1 cellular context compared by ENCODE assay signal in the genomic region with DNA sequence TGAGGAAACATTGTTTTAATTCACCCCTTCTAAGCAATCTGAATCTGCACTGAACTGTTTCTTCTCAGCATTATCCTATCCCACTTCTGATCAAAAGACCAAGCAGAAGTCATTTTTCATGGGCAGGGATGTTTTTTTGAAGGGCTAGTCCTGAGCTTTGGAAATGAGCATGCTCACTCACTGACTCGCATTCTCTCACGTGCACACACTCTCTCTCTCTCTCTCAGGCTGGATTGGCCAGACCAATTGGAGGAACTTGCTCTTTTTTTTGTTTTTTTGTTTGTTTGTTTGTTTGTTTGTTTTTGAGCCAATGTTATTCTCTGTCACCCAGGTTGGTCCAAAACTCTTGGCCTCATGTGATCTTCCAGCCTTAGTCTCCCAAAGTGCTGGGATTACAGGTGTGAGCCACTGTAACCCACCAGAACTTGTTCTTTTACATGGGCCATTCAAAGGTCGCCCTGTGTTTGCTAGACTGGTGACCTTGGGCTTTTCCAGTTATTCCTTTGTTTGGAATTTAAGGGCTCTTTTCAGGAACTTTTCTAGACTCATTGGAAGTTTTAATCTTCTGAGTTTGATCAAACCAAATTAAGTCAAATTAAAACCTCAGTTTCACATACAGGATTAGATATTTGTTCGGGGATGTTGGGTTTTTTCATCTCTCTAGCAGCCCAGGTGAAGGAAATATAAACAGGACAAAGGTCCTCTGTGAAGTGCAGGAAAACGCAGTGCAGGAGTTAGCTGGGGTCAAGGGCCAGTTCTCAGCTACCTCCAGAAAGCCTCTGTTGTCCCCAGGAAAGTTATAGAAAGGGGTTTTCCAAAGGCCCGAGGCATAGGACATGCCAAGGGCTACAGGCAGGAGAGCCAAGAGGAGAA.
TF ChIP-seq lines count a peak whose summit lies in the region.

No MANE protein-coding gene starts in this region.

TF ChIP-seq in K562, 482 proteins besides CTCF, POLR2A, EP300 and RAD21:
- TF ChIP-seq MEF2D (tag; conservative IDR thresholded peaks at IDR 0.05; ENCODE audit: low read depth) (no peak), KLF1 (tag; IDR thresholded peaks at IDR 0.05) (no peak), DPF2 (IDR thresholded peaks at IDR 0.05) (no peak), BHLHE40 (IDR thresholded peaks at IDR 0.05; ENCODE audit: low read length) (peak; percentile 90), TCF7 (IDR thresholded peaks at IDR 0.05; ENCODE audit: borderline replicate concordance) (no peak), CC2D1A (IDR thresholded peaks at IDR 0.05) (no peak), STAT5B (CRISPR knock-in tag; IDR thresholded peaks at IDR 0.05) (no peak), HMG20A (CRISPR knock-in tag; conservative IDR thresholded peaks at IDR 0.05) (no peak), SIN3B (IDR thresholded peaks at IDR 0.05; ENCODE audit: low read depth) (no peak)
- TF ChIP-seq, protein P1, sequence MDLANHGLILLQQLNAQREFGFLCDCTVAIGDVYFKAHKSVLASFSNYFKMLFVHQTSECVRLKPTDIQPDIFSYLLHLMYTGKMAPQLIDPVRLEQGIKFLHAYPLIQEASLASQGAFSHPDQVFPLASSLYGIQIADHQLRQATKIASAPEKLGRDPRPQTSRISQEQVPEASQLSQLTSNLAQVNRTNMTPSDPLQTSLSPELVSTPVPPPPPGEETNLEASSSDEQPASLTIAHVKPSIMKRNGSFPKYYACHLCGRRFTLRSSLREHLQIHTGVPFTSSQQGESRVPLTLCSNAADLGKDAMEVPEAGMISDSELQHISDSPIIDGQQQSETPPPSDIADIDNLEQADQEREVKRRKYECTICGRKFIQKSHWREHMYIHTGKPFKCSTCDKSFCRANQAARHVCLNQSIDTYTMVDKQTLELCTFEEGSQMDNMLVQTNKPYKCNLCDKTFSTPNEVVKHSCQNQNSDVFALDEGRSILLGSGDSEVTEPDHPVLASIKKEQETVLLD (IDR thresholded peaks at IDR 0.05), result 0 out of 2 replicates have a peak, but pooled peaks have one; percentile 24
